20 cellular contexts compared by ENCODE assay signal in the genomic region with DNA sequence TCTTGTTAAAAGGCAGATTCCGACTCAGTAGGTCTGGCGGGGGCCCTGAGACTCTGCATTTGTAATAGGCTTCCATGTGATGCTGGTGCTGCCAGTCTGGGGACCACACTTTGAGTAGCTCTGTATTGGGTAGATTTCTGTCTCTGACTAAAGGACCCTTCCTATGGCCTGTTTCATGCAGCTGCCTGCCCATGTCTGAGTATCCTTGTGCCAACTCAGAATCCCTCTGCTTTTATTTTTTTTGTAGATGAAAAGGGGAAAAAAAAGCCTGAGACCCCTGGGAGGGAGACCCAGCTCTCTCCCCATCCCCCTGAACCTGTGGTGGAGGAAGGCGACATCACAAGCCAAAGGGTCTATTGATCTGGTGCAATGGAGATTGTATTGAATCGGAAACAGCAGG.
"Had no signal": no experiment of that assay in that cellular context is flagged by ENCODE, and none has a peak within 500 bp of the region (broad histone marks: within the 10 kb centered on the region; RNA-seq: fewer than 3 reads in every experiment).

No MANE protein-coding gene starts in this region.

- H3K27me3 ChIP-seq: brain microvascular endothelial cell, ovary, upper lobe of left lung had no signal

- DNase-seq: activated CD4-positive, alpha-beta memory T cell treated with anti-CD3 and anti-CD28 coated beads, Interleukin-2, amount 10 ng/mL, durations not matched to agents 7 days and 5 days; activated CD4-positive, alpha-beta T cell treated with anti-CD3 and anti-CD28 coated beads, Interleukin-2, amount 10 ng/mL, durations not matched to agents 24 days and 14 days; activated CD8-positive, alpha-beta memory T cell treated with anti-CD3 and anti-CD28 coated beads, Interleukin-2, amount 10 ng/mL, durations not matched to agents 7 days and 5 days; activated effector memory CD4-positive, alpha-beta T cell treated with anti-CD3 and anti-CD28 coated beads, Interleukin-2, amount 50 U/mL, for 16 hours; activated naive CD4-positive, alpha-beta T cell treated with anti-CD3 and anti-CD28 coated beads, Interleukin-2, amount 50 U/mL, for 16 hours; activated naive CD8-positive, alpha-beta T cell treated with anti-CD3 and anti-CD28 coated beads, Interleukin-2, amount 50 U/mL, for 24 hours; activated T-cell treated with anti-CD3 and anti-CD28 coated beads for 4 hours; anterior cingulate cortex; brain microvascular endothelial cell; caudate nucleus; effector CD4-positive, alpha-beta T cell; hippocampal formation; ovary; stimulated activated CD4-positive, alpha-beta T cell treated with anti-CD3 and anti-CD28 coated beads, Interleukin-12 subunit alpha, Interleukin-12 subunit beta, amount 100 ng/mL, for 4 hours; stimulated activated CD4-positive, alpha-beta T cell treated with anti-CD3 and anti-CD28 coated beads, Interleukin-4, amount 100 ng/mL, for 4 hours; stimulated activated naive CD8-positive, alpha-beta T cell treated with anti-CD3 and anti-CD28 coated beads, Interleukin-15, Interleukin-2, amounts not matched to agents 100 U/mL and 50 U/mL, for 24 hours; upper lobe of left lung had no signal

- H3K9me3 ChIP-seq: ovary, prostate gland, upper lobe of left lung had no signal

- ATAC-seq: activated CD4-positive, CD25-positive, alpha-beta regulatory T cell treated with anti-CD3 and anti-CD28 coated beads, Interleukin-2, amount 50 U/mL, for 24 hours; activated CD8-positive, alpha-beta memory T cell treated with anti-CD3 and anti-CD28 coated beads, Interleukin-2, amount 10 ng/mL, durations not matched to agents 7 days and 5 days; activated naive CD8-positive, alpha-beta T cell treated with anti-CD3 and anti-CD28 coated beads, Interleukin-2, amount 50 U/mL, for 24 hours; foreskin keratinocyte; stimulated activated naive CD8-positive, alpha-beta T cell treated with anti-CD3 and anti-CD28 coated beads, Interleukin-15, Interleukin-2, amounts not matched to agents 100 U/mL and 50 U/mL, for 24 hours had no signal

- H3K27ac ChIP-seq: brain microvascular endothelial cell, foreskin keratinocyte, prostate gland, upper lobe of left lung had no signal

- H3K4me3 ChIP-seq: ovary, prostate gland, upper lobe of left lung had no signal

- H3K36me3 ChIP-seq: brain microvascular endothelial cell, ovary, prostate gland, upper lobe of left lung had no signal

- H3K4me1 ChIP-seq: foreskin keratinocyte had no signal
